8 cellular contexts compared by ENCODE assay signal in the genomic region with DNA sequence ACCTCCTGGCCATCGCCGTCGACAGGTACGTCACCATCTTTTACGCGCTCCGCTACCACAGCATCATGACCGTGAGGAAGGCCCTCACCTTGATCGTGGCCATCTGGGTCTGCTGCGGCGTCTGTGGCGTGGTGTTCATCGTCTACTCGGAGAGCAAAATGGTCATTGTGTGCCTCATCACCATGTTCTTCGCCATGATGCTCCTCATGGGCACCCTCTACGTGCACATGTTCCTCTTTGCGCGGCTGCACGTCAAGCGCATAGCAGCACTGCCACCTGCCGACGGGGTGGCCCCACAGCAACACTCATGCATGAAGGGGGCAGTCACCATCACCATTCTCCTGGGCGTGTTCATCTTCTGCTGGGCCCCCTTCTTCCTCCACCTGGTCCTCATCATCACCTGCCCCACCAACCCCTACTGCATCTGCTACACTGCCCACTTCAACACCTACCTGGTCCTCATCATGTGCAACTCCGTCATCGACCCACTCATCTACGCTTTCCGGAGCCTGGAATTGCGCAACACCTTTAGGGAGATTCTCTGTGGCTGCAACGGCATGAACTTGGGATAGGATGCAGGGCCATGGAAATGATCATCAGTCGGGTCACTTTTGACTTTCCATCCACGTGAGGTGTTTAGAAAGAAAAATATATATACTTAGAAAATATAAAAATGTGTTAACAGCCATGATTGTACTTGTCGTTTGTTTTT. TPM values are rescaled to one million over a fixed set of nuclear protein-coding genes. Genes with fewer than 3 reads are reported as not detected.
DNase-seq lines count a peak whose midpoint lies in the region; ATAC-seq, FAIRE-seq and TF ChIP-seq lines count a peak whose summit lies in the region.

No MANE protein-coding gene starts in this region.

- peak; percentile 24 to 67; a peak in 3 of 5 replicates for TF ChIP-seq RAD21 in A549 (conservative IDR thresholded peaks at IDR 0.05 in 1 of 2, IDR thresholded peaks at IDR 0.05 in 1 of 2)

- H3K36me3 ChIP-seq in osteoblast (ENCODE audit: insufficient read depth, low read length) = no peaks in the 10 kb centered on the region

- H3K4me1 Mint-ChIP-seq in activated T-helper 2 cell treated with anti-CD3 and anti-CD28 coated beads, Interferon-gamma antibody, Interleukin-2, Interleukin-4, amounts not matched to agents 10 μg/mL and 5 μg/mL and 100 μg/mL, durations not matched to agents 14 hours and 24 hours and 36 hours (ENCODE audit: low read depth) = no peaks in the 10 kb centered on the region

- H3K4me2 ChIP-seq in A549 (no peak overlapping the region), osteoblast (ENCODE audit: insufficient read depth, low read length) (no peak overlapping the region)

- H3K4me3 ChIP-seq in A549 = no peak overlapping the region
- H3K4me3 ChIP-seq in osteoblast (ENCODE audit: insufficient read depth, low read length) = no peak overlapping the region

- no peak for TF ChIP-seq EP300 in A549 (IDR thresholded peaks at IDR 0.05)

- H3K27me3 Mint-ChIP-seq in activated T-helper 2 cell treated with anti-CD3 and anti-CD28 coated beads, Interferon-gamma antibody, Interleukin-2, Interleukin-4, amounts not matched to agents 10 μg/mL and 5 μg/mL and 100 μg/mL, durations not matched to agents 14 hours and 24 hours and 36 hours (ENCODE audit: low read depth) = peaks cover 2% of the 10 kb centered on the region

- H3K9me3 ChIP-seq in A549 (no peaks in the 10 kb centered on the region), osteoblast (ENCODE audit: low read depth, low read length) (no peaks in the 10 kb centered on the region)

- WGBS in A549 (ENCODE audit: missing lambda C conversion rate) = 56% methylated on average over 32 of the region's 32 CpGs

- H3K27ac Mint-ChIP-seq in activated T-helper 2 cell treated with anti-CD3 and anti-CD28 coated beads, Interferon-gamma antibody, Interleukin-2, Interleukin-4, amounts not matched to agents 10 μg/mL and 5 μg/mL and 100 μg/mL, durations not matched to agents 14 hours and 24 hours and 36 hours = no peak overlapping the region

- TF ChIP-seq POLR2A in A549 (IDR thresholded peaks at IDR 0.05; ENCODE audit: low read length) = no peak

- intact Hi-C loops in activated T-helper 2 cell treated with anti-CD3 and anti-CD28 coated beads, Interferon-gamma antibody, Interleukin-2, Interleukin-4, amounts not matched to agents 10 μg/mL and 5 μg/mL and 100 μg/mL, durations not matched to agents 14 hours and 24 hours and 36 hours (cut with micrococcal nuclease) = no loop called here

- H4K20me1 ChIP-seq in osteoblast (ENCODE audit: insufficient read depth, low read length) = no peaks in the 10 kb centered on the region

- H3K9me3 Mint-ChIP-seq in activated T-helper 2 cell treated with anti-CD3 and anti-CD28 coated beads, Interferon-gamma antibody, Interleukin-2, Interleukin-4, amounts not matched to agents 10 μg/mL and 5 μg/mL and 100 μg/mL, durations not matched to agents 14 hours and 24 hours and 36 hours = no peaks in the 10 kb centered on the region

- ATAC-seq in A549 = peak in 1 of 2 experiments; percentile 83; a peak in 3 of 6 replicates
- no peak for ATAC-seq in HG02973 (IDR thresholded peaks at IDR 0.05; ENCODE audit: unreplicated experiment)

- H3K27ac ChIP-seq in A549 (no peak overlapping the region), osteoblast (ENCODE audit: low read depth, low read length) (no peak overlapping the region)

- CTCF ChIA-PET in A549 (lab: Yijun Ruan, JAX) = interaction anchor here (0.6 to 2.4 kb wide), 3 partner anchors 8 to 94 kb away, joined by 3 to 18 read pairs (median 10); no protein-coding TSS in a partner anchor

- H3K79me2 ChIP-seq in osteoblast (ENCODE audit: insufficient read depth, low read length) = no peaks in the 10 kb centered on the region

- no peaks in the 10 kb centered on the region for H3K27me3 ChIP-seq in osteoblast (ENCODE audit: insufficient read depth, low read length)

- TF ChIP-seq CTCF in A549 (IDR thresholded peaks at IDR 0.05) (peak; percentile 23; the same call in 1 of the 3 replicates), LNCAP (IDR thresholded peaks at IDR 0.05) (peak; percentile 67), osteoblast (IDR thresholded peaks at IDR 0.05; ENCODE audit: extremely low read depth, low read depth, low read length) (peak; percentile 46)

- DNase-seq in A549 (ENCODE audit: low read depth in 1 of 2, low spot score in 1 of 2) = peak; percentile 4 to 37
- peak; percentile 6 for DNase-seq in GF-D8 (lab: John Stamatoyannopoulos, UW)
- peak; percentile 17 for DNase-seq in astrocyte of the hippocampus (ENCODE audit: low read depth, low spot score)
- DNase-seq in osteoblast (ENCODE audit: insufficient read length, low spot score, missing footprints) = no peak
- DNase-seq in activated gamma-delta T cell treated with Interleukin-2 at 50 U/mL for 16 hours = no peak
- no peak for DNase-seq in activated T-helper 2 cell treated with anti-CD3 and anti-CD28 coated beads, Interferon-gamma antibody, Interleukin-2, Interleukin-4, amounts not matched to agents 10 μg/mL and 5 μg/mL and 100 μg/mL, durations not matched to agents 14 hours and 24 hours and 36 hours (ENCODE audit: low spot score)

- H3K4me3 Mint-ChIP-seq in activated T-helper 2 cell treated with anti-CD3 and anti-CD28 coated beads, Interferon-gamma antibody, Interleukin-2, Interleukin-4, amounts not matched to agents 10 μg/mL and 5 μg/mL and 100 μg/mL, durations not matched to agents 14 hours and 24 hours and 36 hours (ENCODE audit: low read depth) = no peak overlapping the region

- H3K4me1 ChIP-seq in A549 (no peaks in the 10 kb centered on the region), osteoblast (ENCODE audit: insufficient read depth, low read length) (no peaks in the 10 kb centered on the region)

- FAIRE-seq in A549 (lab: Jason Lieb, UNC) = no peak

- no peaks in the 10 kb centered on the region for H3K36me3 Mint-ChIP-seq in activated T-helper 2 cell treated with anti-CD3 and anti-CD28 coated beads, Interferon-gamma antibody, Interleukin-2, Interleukin-4, amounts not matched to agents 10 μg/mL and 5 μg/mL and 100 μg/mL, durations not matched to agents 14 hours and 24 hours and 36 hours (ENCODE audit: low read depth)

- no peak overlapping the region for H2AFZ ChIP-seq in osteoblast (ENCODE audit: low read length)

- POLR2A ChIA-PET in A549 (lab: Yijun Ruan, JAX) = no interaction called here

TF ChIP-seq in A549, 52 proteins besides CTCF, POLR2A, EP300 and RAD21:
- TF ChIP-seq CEBPB (IDR thresholded peaks at IDR 0.05) (peak; percentile 34 to 94; a peak in 3 of 4 replicates), RCOR1 (IDR thresholded peaks at IDR 0.05; ENCODE audit: low read depth, low read length) (no peak), KDM5A (IDR thresholded peaks at IDR 0.05) (no peak)
- TF ChIP-seq, protein P1, sequence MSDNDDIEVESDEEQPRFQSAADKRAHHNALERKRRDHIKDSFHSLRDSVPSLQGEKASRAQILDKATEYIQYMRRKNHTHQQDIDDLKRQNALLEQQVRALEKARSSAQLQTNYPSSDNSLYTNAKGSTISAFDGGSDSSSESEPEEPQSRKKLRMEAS (IDR thresholded peaks at IDR 0.05) = peak; percentile 58

RNA-seq across cellular contexts. Expression of a gene that starts 0.9 kb away (rescaled TPM):
- polyA plus RNA-seq in A549 (2011; rRNA removed) (not detected in 2 replicates), A549 (2017; fragmentation: RNase III; extraction: RNeasy Plus Mini Kit Qiagen cat#74134 plus additional on column Dnase treatment) (not detected in 3 replicates)
- not detected in 2 replicates for polyA plus RNA-seq in A549 (2012; cell fraction: cytosol; rRNA removed)
- polyA plus RNA-seq in A549 (2012; cell fraction: nucleus; rRNA removed) = not detected in 2 replicates
- not detected in 2 replicates for polyA minus RNA-seq in A549 (2011; rRNA and poly(A)+ RNA removed)
- not detected in 2 replicates for total RNA-seq in osteoblast
- not detected in 2 replicates for total RNA-seq in activated T-helper 2 cell treated with anti-CD3 and anti-CD28 coated beads, Interferon-gamma antibody, Interleukin-2, Interleukin-4, amounts not matched to agents 10 μg/mL and 5 μg/mL and 100 μg/mL, durations not matched to agents 14 hours and 24 hours and 36 hours

Comparison
In these comparisons a context has a peak if more than half of its experiments do, and no peak if none do; other contexts are left out.
1. DNase-seq: peak in A549 (2 of 2), GF-D8 (single experiment) and astrocyte of the hippocampus (single experiment); none in osteoblast (single experiment), activated gamma-delta T cell treated with Interleukin-2 at 50 U/mL for 16 hours (single experiment) and activated T-helper 2 cell treated with anti-CD3 and anti-CD28 coated beads, Interferon-gamma antibody, Interleukin-2, Interleukin-4, amounts not matched to agents 10 μg/mL and 5 μg/mL and 100 μg/mL, durations not matched to agents 14 hours and 24 hours and 36 hours (single experiment).
2. Peak in every context shown above with its lines, with median percentiles within 50 percentile points of each other: CTCF ChIP-seq.